ENCODE assay signal across 8 cellular contexts in the genomic region with DNA sequence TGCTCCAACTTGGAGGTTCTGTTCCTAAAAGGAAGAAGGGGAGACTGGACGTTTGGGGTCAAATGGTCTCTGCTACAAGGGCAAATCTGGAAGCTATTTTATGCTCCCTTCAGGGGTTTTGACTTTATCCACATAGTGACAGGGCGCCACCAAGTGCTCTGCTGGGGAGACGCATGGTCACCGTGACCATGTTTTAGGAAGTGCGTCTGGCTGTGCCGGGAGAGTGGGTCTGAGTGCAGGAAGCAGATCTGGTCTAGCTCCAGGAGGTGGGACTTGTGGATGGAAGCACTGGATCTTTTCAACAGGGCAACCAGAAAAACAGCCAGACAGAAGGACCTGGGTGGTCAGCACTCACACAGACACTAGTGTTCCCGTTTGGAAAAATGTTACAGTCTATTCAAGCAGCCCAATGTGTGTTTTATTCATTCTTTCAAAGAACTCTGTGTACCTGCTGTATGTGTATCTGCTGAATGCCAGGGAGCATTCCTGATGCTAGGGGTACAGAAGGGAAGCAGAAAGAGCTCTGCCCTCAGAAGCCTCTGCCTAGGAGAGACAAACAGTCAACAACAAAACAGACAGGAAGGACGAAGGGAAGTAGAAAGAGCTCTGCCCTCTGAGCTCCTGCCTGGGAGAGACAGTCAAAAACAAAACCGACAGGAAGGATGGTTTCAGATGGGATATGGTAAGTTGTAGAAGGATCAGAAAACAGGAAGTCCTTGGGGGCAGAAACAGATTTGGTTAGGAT. TPM values are rescaled to one million over a fixed set of nuclear protein-coding genes. Genes with fewer than 3 reads are reported as not detected.
DNase-seq lines count a peak whose midpoint lies in the region; ATAC-seq, FAIRE-seq and TF ChIP-seq lines count a peak whose summit lies in the region.

No MANE protein-coding gene starts in this region.

- H3K27me3 ChIP-seq in effector memory CD4-positive, alpha-beta T cell (replicated peaks; ENCODE audit: control insufficient read depth, insufficient read depth, low read length, poor library complexity, severe bottlenecking): no peaks in the 10 kb centered on the region

- H3K36me3 Mint-ChIP-seq in memory B cell: peaks cover 4% of the 10 kb centered on the region

- no peak for FAIRE-seq in GM12892 (lab: Jason Lieb, UNC)

- DNase-seq in 8988T (peak; percentile 79), GM12892 (ENCODE audit: insufficient read length) (peak; percentile 60), NCI-H526 (lab: John Stamatoyannopoulos, UW) (peak; percentile 6 to 52), memory B cell (ENCODE audit: low spot score in 2 of 2) (peak; percentile 47)
- peak; percentile 13 to 46 for DNase-seq in activated CD4-positive, alpha-beta T cell treated with anti-CD3 and anti-CD28 coated beads, Interleukin-2, amount 50 U/mL, for 24 hours (ENCODE audit: low read depth in 1 of 2, low spot score in 1 of 2)
- peak; percentile 17 to 40 (median 27) for DNase-seq in effector memory CD4-positive, alpha-beta T cell
- peak; percentile 28 for DNase-seq in stimulated activated CD8-positive, alpha-beta memory T cell treated with anti-CD3 and anti-CD28 coated beads, Interleukin-4, amount 100 ng/mL, for 24 hours (ENCODE audit: low read depth)

- H3K36me3 ChIP-seq in effector memory CD4-positive, alpha-beta T cell (ENCODE audit: control insufficient read depth, insufficient read depth, low read length): no peaks in the 10 kb centered on the region

- H3K4me1 Mint-ChIP-seq in memory B cell: peaks cover 12% of the 10 kb centered on the region

- H3K4me3 ChIP-seq in effector memory CD4-positive, alpha-beta T cell (ENCODE audit: insufficient read depth, low read depth, low read length, poor library complexity, severe bottlenecking): peak overlapping the region; percentile 16

- no peak overlapping the region for H3K27ac ChIP-seq in effector memory CD4-positive, alpha-beta T cell (ENCODE audit: insufficient read depth, low read length, poor library complexity, severe bottlenecking)

- H3K4me3 Mint-ChIP-seq in memory B cell: peak overlapping the region; percentile 56

- no peak for TF ChIP-seq POLR2A in GM12892 (IDR thresholded peaks at IDR 0.05; ENCODE audit: low read depth, low read length)

- no peaks in the 10 kb centered on the region for H3K9me3 ChIP-seq in effector memory CD4-positive, alpha-beta T cell (ENCODE audit: control insufficient read depth, low read length)

- H3K9me3 Mint-ChIP-seq in memory B cell: no peaks in the 10 kb centered on the region

- ATAC-seq in HG03039 (IDR thresholded peaks at IDR 0.05; ENCODE audit: unreplicated experiment) (peak; percentile 69), memory B cell (ENCODE audit: low read depth) (peak; percentile 95)

- no peaks in the 10 kb centered on the region for H3K27me3 Mint-ChIP-seq in memory B cell

- peaks cover 8% of the 10 kb centered on the region for H3K4me1 ChIP-seq in effector memory CD4-positive, alpha-beta T cell (ENCODE audit: control insufficient read depth, insufficient read depth, low read length, poor library complexity, severe bottlenecking)

- H3K27ac Mint-ChIP-seq in memory B cell: no peak overlapping the region

RNA-seq across cellular contexts. Expression of a gene that starts 14.3 kb away (rescaled TPM):
- 12.7 TPM for polyA plus RNA-seq in GM12892 (2012; ENCODE audit: missing spikeins)

Comparison
In these comparisons a context has a peak if more than half of its experiments do, and no peak if none do; other contexts are left out.
1. DNase-seq: peak in every context shown above with its lines; median percentile 79 in 8988T; 60 in GM12892; 47 in memory B cell; 30 in activated CD4-positive, alpha-beta T cell treated with anti-CD3 and anti-CD28 coated beads, Interleukin-2, amount 50 U/mL, for 24 hours; 29 in NCI-H526; 28 in stimulated activated CD8-positive, alpha-beta memory T cell treated with anti-CD3 and anti-CD28 coated beads, Interleukin-4, amount 100 ng/mL, for 24 hours; 27 in effector memory CD4-positive, alpha-beta T cell.